ENCODE assay signal across 16 cellular contexts in genomic region chr18:29007986-29008654, GRCh38.
DNase-seq lines count a peak whose midpoint lies in the region; ATAC-seq and TF ChIP-seq lines count a peak whose summit lies in the region.
"Had no signal": no experiment of that assay in that cellular context is flagged by ENCODE, and none has a peak within 500 bp of the region (broad histone marks: within the 10 kb centered on the region; RNA-seq: fewer than 3 reads in every experiment).

No MANE protein-coding gene starts in this region.

- H3K23ac ChIP-seq in neuronal stem cell (ENCODE audit: low read depth, low read length, poor library complexity): no peak overlapping the region

- no peaks in the 10 kb centered on the region for H3K27me3 Mint-ChIP-seq in GM23338 (ENCODE audit: insufficient read depth, low read depth, poor library complexity)
- H3K27me3 Mint-ChIP-seq in endodermal cell (ENCODE audit: insufficient read depth): peaks cover 1% of the 10 kb centered on the region
- H3K27me3 Mint-ChIP-seq in neural progenitor cell (ENCODE audit: insufficient read depth, low read depth): no peaks in the 10 kb centered on the region
- H3K27me3 Mint-ChIP-seq: CD4-positive, alpha-beta memory T cell had no signal

- ATAC-seq in GM23338 (peak; percentile 66), heart right ventricle (no peak)
- ATAC-seq: HCT116, K562 had no signal

- H3K14ac ChIP-seq in neuronal stem cell (ENCODE audit: low read length): no peak overlapping the region

- H4K20me1 ChIP-seq in GM23338 (replicated peaks; ENCODE audit: insufficient read depth) (no peaks in the 10 kb centered on the region), neural progenitor cell (ENCODE audit: low read depth) (no peaks in the 10 kb centered on the region)
- H4K20me1 ChIP-seq: BLaER1 had no signal

- no peaks in the 10 kb centered on the region for H3F3A ChIP-seq in GM23338 (replicated peaks; ENCODE audit: low read depth)
- H3F3A ChIP-seq in neural progenitor cell (ENCODE audit: low read depth): peaks cover 8% of the 10 kb centered on the region

- H3K4me1 Mint-ChIP-seq in GM23338 (peaks cover 37% of the 10 kb centered on the region), endodermal cell (peaks cover 35% of the 10 kb centered on the region), neural progenitor cell (peaks cover 12% of the 10 kb centered on the region)
- H3K4me1 Mint-ChIP-seq: CD14-positive monocyte; CD4-positive, alpha-beta memory T cell had no signal

- no peaks in the 10 kb centered on the region for H3K9me3 ChIP-seq in HUES6 (ENCODE audit: control insufficient read depth, insufficient read depth, low read depth, low read length)
- peaks cover 27% of the 10 kb centered on the region for H3K9me3 ChIP-seq in endodermal cell (ENCODE audit: control insufficient read depth, low read length)
- peaks cover 0 to 4% of the 10 kb centered on the region in 2 donors for H3K9me3 ChIP-seq in neuronal stem cell (replicated peaks in 1 of 2; ENCODE audit: control insufficient read depth in 2 of 2, insufficient read depth in 1 of 2, low read depth in 1 of 2, low read length in 2 of 2)
- H3K9me3 ChIP-seq in heart right ventricle: peaks cover 0 to 4% (median 0%) of the 10 kb centered on the region in 11 donors
- no peaks in the 10 kb centered on the region for H3K9me3 ChIP-seq in neural progenitor cell (ENCODE audit: low read depth)
- H3K9me3 ChIP-seq: BLaER1 had no signal

- TF ChIP-seq CTCF in GM23338 (conservative IDR thresholded peaks at IDR 0.05; ENCODE audit: low read depth in 2 of 2) (no peak), endodermal cell (conservative IDR thresholded peaks at IDR 0.05) (no peak), heart right ventricle (IDR thresholded peaks at IDR 0.05) (no peak), neural progenitor cell (IDR thresholded peaks at IDR 0.05) (no peak)

- DNase-seq in GM23338 (ENCODE audit: low spot score): peak; percentile 12
- no peak for DNase-seq in endodermal cell
- DNase-seq in neuronal stem cell (ENCODE audit: low spot score): no peak
- DNase-seq in heart right ventricle: no peak
- no peak for DNase-seq in stimulated activated naive CD4-positive, alpha-beta T cell treated with Interleukin-2 at 50 U/mL for 16 hours (lab: John Stamatoyannopoulos, UW)
- DNase-seq in neural progenitor cell (ENCODE audit: low spot score): no peak
- DNase-seq: 8988T; CD4-positive, alpha-beta memory T cell; DMS79 treated with DMSO at 0.1 percent for 48 hours; GF-D8; IMR-90 had no signal

- no peaks in the 10 kb centered on the region for H3K9me2 ChIP-seq in GM23338 (ENCODE audit: insufficient read depth)

- H3K4ac ChIP-seq in neuronal stem cell (ENCODE audit: low read length): no peak overlapping the region

- no peak overlapping the region for H3K18ac ChIP-seq in neuronal stem cell (ENCODE audit: low read length)

- H4K8ac ChIP-seq in neuronal stem cell (ENCODE audit: low read depth, low read length): no peak overlapping the region

- no peaks in the 10 kb centered on the region for H3K79me1 ChIP-seq in neuronal stem cell (ENCODE audit: low read depth, low read length)

- H2AFZ ChIP-seq in GM23338 (no peak overlapping the region), neuronal stem cell (ENCODE audit: low read length) (peak overlapping the region; percentile 18), neural progenitor cell (replicated peaks) (no peak overlapping the region)

- H2BK15ac ChIP-seq in neuronal stem cell (ENCODE audit: low read length): no peak overlapping the region

- H2BK120ac ChIP-seq in neuronal stem cell (ENCODE audit: low read depth, low read length): no peak overlapping the region

- WGBS in endodermal cell (ENCODE audit: insufficient coverage in 1 of 2, insufficient read length in 1 of 2), 2 experiments: 80 to 96% methylated on average over 1 to 2 of the region's 2 CpGs
- WGBS in neuronal stem cell (ENCODE audit: extremely low coverage in 2 of 2, insufficient read length in 2 of 2, insufficient replicate concordance in 1 of 2), 2 donors: no CpG with 5 or more reads among the region's 2 CpGs
- WGBS in heart right ventricle, 2 donors: 86 to 93% methylated on average over 2 of the region's 2 CpGs

- H4K91ac ChIP-seq in neuronal stem cell (ENCODE audit: low read depth, low read length, poor library complexity): no peak overlapping the region

- no peak overlapping the region for H2AK5ac ChIP-seq in neuronal stem cell (ENCODE audit: low read depth, low read length)

- H3K4me3 ChIP-seq in GM23338 (no peak overlapping the region), HUES6 (ENCODE audit: low read depth, low read length) (no peak overlapping the region), endodermal cell (ENCODE audit: low read length) (peak overlapping the region; percentile 66), neuronal stem cell (ENCODE audit: low read length in 2 of 2) (no peak overlapping the region), heart right ventricle (no peak overlapping the region), neural progenitor cell (no peak overlapping the region)
- H3K4me3 ChIP-seq: BLaER1, K562 had no signal

- H3K27ac ChIP-seq in GM23338 (ENCODE audit: low read depth): no peak overlapping the region
- H3K27ac ChIP-seq in HUES6 (ENCODE audit: low read depth, low read length): peak overlapping the region; percentile 45; the same call in 1 of the 2 replicates
- H3K27ac ChIP-seq in endodermal cell (ENCODE audit: low read depth, low read length): no peak overlapping the region
- no peak overlapping the region for H3K27ac ChIP-seq in neuronal stem cell (replicated peaks; ENCODE audit: low read length)
- no peak overlapping the region for H3K27ac ChIP-seq in heart right ventricle
- H3K27ac ChIP-seq in neural progenitor cell: no peak overlapping the region
- H3K27ac ChIP-seq: BLaER1 had no signal

- peaks cover 7% of the 10 kb centered on the region; the same call in 2 of the 3 replicates for H3K9me3 Mint-ChIP-seq in GM23338
- H3K9me3 Mint-ChIP-seq in endodermal cell: peaks cover 21% of the 10 kb centered on the region
- no peaks in the 10 kb centered on the region for H3K9me3 Mint-ChIP-seq in neural progenitor cell

- H3K9ac ChIP-seq in HUES6 (ENCODE audit: low read length) (no peak overlapping the region), endodermal cell (ENCODE audit: extremely low read depth, low read length, poor library complexity, severe bottlenecking) (no peak overlapping the region), neuronal stem cell (ENCODE audit: low read depth, low read length, poor library complexity) (no peak overlapping the region), neural progenitor cell (no peak overlapping the region)
- H3K9ac ChIP-seq: BLaER1 had no signal

- H3K27me3 ChIP-seq in GM23338 (ENCODE audit: insufficient read depth) (no peaks in the 10 kb centered on the region), HUES6 (ENCODE audit: control insufficient read depth, insufficient read depth, low read length) (no peaks in the 10 kb centered on the region), endodermal cell (ENCODE audit: control insufficient read depth, insufficient read depth, low read length, poor library complexity, severe bottlenecking) (no peaks in the 10 kb centered on the region), neuronal stem cell (ENCODE audit: control insufficient read depth in 3 of 3, insufficient read depth in 3 of 3, low read depth in 1 of 3, low read length in 3 of 3) (no peaks in the 10 kb centered on the region), heart right ventricle (no peaks in the 10 kb centered on the region), neural progenitor cell (no peaks in the 10 kb centered on the region)
- H3K27me3 ChIP-seq: BLaER1 had no signal

- H2BK12ac ChIP-seq in neuronal stem cell (ENCODE audit: low read length): no peak overlapping the region

- H3K27ac Mint-ChIP-seq in GM23338: no peak overlapping the region; the same call in 1 of the 2 replicates
- H3K27ac Mint-ChIP-seq in endodermal cell: no peak overlapping the region
- H3K27ac Mint-ChIP-seq in neural progenitor cell: no peak overlapping the region
- H3K27ac Mint-ChIP-seq: CD14-positive monocyte; CD4-positive, alpha-beta memory T cell had no signal

- no peaks in the 10 kb centered on the region for H3K36me3 ChIP-seq in GM23338 (ENCODE audit: insufficient read depth)
- H3K36me3 ChIP-seq in HUES6 (ENCODE audit: control insufficient read depth, insufficient read depth, low read length): no peaks in the 10 kb centered on the region
- peaks cover 15% of the 10 kb centered on the region for H3K36me3 ChIP-seq in endodermal cell (ENCODE audit: control insufficient read depth, insufficient read depth, low read length)
- H3K36me3 ChIP-seq in neuronal stem cell (replicated peaks in 1 of 2; ENCODE audit: control insufficient read depth in 2 of 2, insufficient read depth in 2 of 2, low read length in 2 of 2): no peaks in the 10 kb centered on the region
- no peaks in the 10 kb centered on the region for H3K36me3 ChIP-seq in heart right ventricle
- no peaks in the 10 kb centered on the region for H3K36me3 ChIP-seq in neural progenitor cell
- H3K36me3 ChIP-seq: BLaER1 had no signal

- H3K4me2 ChIP-seq in GM23338: no peak overlapping the region
- no peak overlapping the region for H3K4me2 ChIP-seq in neuronal stem cell (ENCODE audit: insufficient read depth, low read length, poor library complexity, severe bottlenecking)
- H3K4me2 ChIP-seq in neural progenitor cell: no peak overlapping the region
- H3K4me2 ChIP-seq: BLaER1 had no signal

- H2BK5ac ChIP-seq in neuronal stem cell (ENCODE audit: low read length): no peak overlapping the region

- H3K4me3 Mint-ChIP-seq in GM23338: no peak overlapping the region
- no peak overlapping the region for H3K4me3 Mint-ChIP-seq in endodermal cell
- H3K4me3 Mint-ChIP-seq in neural progenitor cell: no peak overlapping the region
- H3K4me3 Mint-ChIP-seq: CD14-positive monocyte; CD4-positive, alpha-beta memory T cell had no signal

- H3K79me2 ChIP-seq in GM23338 (replicated peaks; ENCODE audit: insufficient read depth) (no peaks in the 10 kb centered on the region), neural progenitor cell (ENCODE audit: low read depth) (no peaks in the 10 kb centered on the region)

- H3K36me3 Mint-ChIP-seq in GM23338 (ENCODE audit: low read depth) (peaks cover 9% of the 10 kb centered on the region), endodermal cell (ENCODE audit: low read depth) (peaks cover 24% of the 10 kb centered on the region), neural progenitor cell (no peaks in the 10 kb centered on the region)
- H3K36me3 Mint-ChIP-seq: CD14-positive monocyte; CD4-positive, alpha-beta memory T cell had no signal

- H3K4me1 ChIP-seq in GM23338 (ENCODE audit: insufficient read depth): peaks cover 35% of the 10 kb centered on the region
- peaks cover 47% of the 10 kb centered on the region for H3K4me1 ChIP-seq in HUES6 (ENCODE audit: control insufficient read depth, insufficient read depth, low read length)
- peaks cover 18% of the 10 kb centered on the region for H3K4me1 ChIP-seq in endodermal cell (ENCODE audit: control insufficient read depth, insufficient read depth, low read length)
- peaks cover 6 to 35% of the 10 kb centered on the region in 2 donors for H3K4me1 ChIP-seq in neuronal stem cell (ENCODE audit: control insufficient read depth in 2 of 2, insufficient read depth in 1 of 2, low read depth in 1 of 2, low read length in 2 of 2)
- H3K4me1 ChIP-seq in heart right ventricle: no peaks in the 10 kb centered on the region
- peaks cover 23% of the 10 kb centered on the region for H3K4me1 ChIP-seq in neural progenitor cell
- H3K4me1 ChIP-seq: BLaER1 had no signal

- intact Hi-C loops in heart right ventricle (cut with DNase I): no loop called here
